In genomic region chr9:136791466-136792276, GRCh38 we compare ENCODE assay signal across 9 cellular contexts. TPM values are rescaled to one million over a fixed set of nuclear protein-coding genes. Genes with fewer than 3 reads are reported as not detected.
DNase-seq lines count a peak whose midpoint lies in the region; ATAC-seq and TF ChIP-seq lines count a peak whose summit lies in the region.
"Had no signal": no experiment of that assay in that cellular context is flagged by ENCODE, and none has a peak within 500 bp of the region (broad histone marks: within the 10 kb centered on the region; RNA-seq: fewer than 3 reads in every experiment).

No MANE protein-coding gene starts in this region.

- H4K20me1 ChIP-seq in OCI-LY1 (ENCODE audit: insufficient read depth, low read length) = no peaks in the 10 kb centered on the region

- no peak overlapping the region for H2AFZ ChIP-seq in OCI-LY1 (ENCODE audit: low read length)

- TF ChIP-seq EP300 in ovary (IDR thresholded peaks at IDR 0.05) (no peak), upper lobe of left lung (IDR thresholded peaks at IDR 0.05) (no peak)

- peak overlapping the region; percentile 81 for H3K27ac Mint-ChIP-seq in activated T-helper 1 cell treated with anti-CD3 and anti-CD28 coated beads, Interleukin-12 subunit alpha, Interleukin-12 subunit beta, Interleukin-2, Interleukin-4 antibody, amounts not matched to agents 30 ng/mL and 10 ng/mL and 1 ng/mL, durations not matched to agents 14 hours and 24 hours and 36 hours

- 2 to 3% (median 2%) methylated on average over 30 to 34 of the region's 34 CpGs for WGBS in ovary, 3 donors
- WGBS in upper lobe of left lung, 2 donors = 0 to 4% methylated on average over 14 to 27 of the region's 34 CpGs

- intact Hi-C loops in activated T-helper 1 cell treated with anti-CD3 and anti-CD28 coated beads, Interleukin-12 subunit alpha, Interleukin-12 subunit beta, Interleukin-2, Interleukin-4 antibody, amounts not matched to agents 30 ng/mL and 10 ng/mL and 1 ng/mL, durations not matched to agents 14 hours and 24 hours and 36 hours (cut with micrococcal nuclease) = loop anchor here (1.0 to 5.0 kb wide), 17 partner anchors 9 to 814 kb away; partner anchors contain the start of genes AJM1, ANAPC2, ARRDC1 and MRPL41
- intact Hi-C loops in ovary (cut with DNase I) = loop anchor here in 1 of 4 donors (10.0 kb wide), 1 partner anchor 53 kb away; the partner anchor contains the start of genes AJM1 and PHPT1

- TF ChIP-seq CTCF in OCI-LY1 (IDR thresholded peaks at IDR 0.05; ENCODE audit: low read length) (peak; percentile 97), fibroblast of pulmonary artery (IDR thresholded peaks at IDR 0.05; ENCODE audit: low read length, missing control alignments) (peak; percentile 87), ovary (IDR thresholded peaks at IDR 0.05) (peak; percentile 34 to 84 (median 75)), upper lobe of left lung (IDR thresholded peaks at IDR 0.05) (peak; percentile 91 to 99 (median 95))

- peaks cover 32% of the 10 kb centered on the region for H3K4me1 Mint-ChIP-seq in activated T-helper 1 cell treated with anti-CD3 and anti-CD28 coated beads, Interleukin-12 subunit alpha, Interleukin-12 subunit beta, Interleukin-2, Interleukin-4 antibody, amounts not matched to agents 30 ng/mL and 10 ng/mL and 1 ng/mL, durations not matched to agents 14 hours and 24 hours and 36 hours (ENCODE audit: low read depth)

- H3K27me3 ChIP-seq in OCI-LY1 (ENCODE audit: insufficient read depth, low read length) (no peaks in the 10 kb centered on the region), ovary (no peaks in the 10 kb centered on the region), upper lobe of left lung (no peaks in the 10 kb centered on the region)

- peak overlapping the region; percentile 81 for H3K4me2 ChIP-seq in OCI-LY1 (ENCODE audit: low read length)

- TF ChIP-seq POLR2A in ovary (IDR thresholded peaks at IDR 0.05) = no peak
- TF ChIP-seq POLR2A in upper lobe of left lung (IDR thresholded peaks at IDR 0.05) = peak in 1 of 4 donors; percentile 32

- H3K4me3 Mint-ChIP-seq in activated T-helper 1 cell treated with anti-CD3 and anti-CD28 coated beads, Interleukin-12 subunit alpha, Interleukin-12 subunit beta, Interleukin-2, Interleukin-4 antibody, amounts not matched to agents 30 ng/mL and 10 ng/mL and 1 ng/mL, durations not matched to agents 14 hours and 24 hours and 36 hours = peak overlapping the region; percentile 84

- no peaks in the 10 kb centered on the region for H3F3A ChIP-seq in OCI-LY1 (ENCODE audit: insufficient read depth, low read length)

- no peaks in the 10 kb centered on the region for H3K9me3 Mint-ChIP-seq in activated T-helper 1 cell treated with anti-CD3 and anti-CD28 coated beads, Interleukin-12 subunit alpha, Interleukin-12 subunit beta, Interleukin-2, Interleukin-4 antibody, amounts not matched to agents 30 ng/mL and 10 ng/mL and 1 ng/mL, durations not matched to agents 14 hours and 24 hours and 36 hours

- H3K9me3 ChIP-seq in ES-I3 (ENCODE audit: control insufficient read depth, insufficient read depth, low read length) = no peaks in the 10 kb centered on the region
- H3K9me3 ChIP-seq in OCI-LY1 (ENCODE audit: low read length) = no peaks in the 10 kb centered on the region
- H3K9me3 ChIP-seq in ovary = no peaks in the 10 kb centered on the region
- H3K9me3 ChIP-seq in upper lobe of left lung = no peaks in the 10 kb centered on the region

- H3K4me1 ChIP-seq in ES-I3 (ENCODE audit: insufficient read depth, low read length) = peaks cover 16% of the 10 kb centered on the region
- H3K4me1 ChIP-seq in OCI-LY1 (ENCODE audit: insufficient read depth, low read length, severe bottlenecking) = peaks cover 36% of the 10 kb centered on the region
- peaks cover 12% of the 10 kb centered on the region for H3K4me1 ChIP-seq in ovary (ENCODE audit: insufficient read depth)
- peaks cover 18 to 32% (median 23%) of the 10 kb centered on the region in 4 donors for H3K4me1 ChIP-seq in upper lobe of left lung

- no peaks in the 10 kb centered on the region for H3K9me2 ChIP-seq in OCI-LY1 (ENCODE audit: low read depth, low read length)

- peaks cover 5% of the 10 kb centered on the region for H3K27me3 Mint-ChIP-seq in activated T-helper 1 cell treated with anti-CD3 and anti-CD28 coated beads, Interleukin-12 subunit alpha, Interleukin-12 subunit beta, Interleukin-2, Interleukin-4 antibody, amounts not matched to agents 30 ng/mL and 10 ng/mL and 1 ng/mL, durations not matched to agents 14 hours and 24 hours and 36 hours (ENCODE audit: insufficient read depth)

- H3K79me2 ChIP-seq in OCI-LY1 (ENCODE audit: insufficient read depth, low read length) = no peaks in the 10 kb centered on the region

- H3K4me3 ChIP-seq in OCI-LY1 (ENCODE audit: low read depth, low read length, poor library complexity, severe bottlenecking) = peak overlapping the region; percentile 81
- H3K4me3 ChIP-seq in fibroblast of pulmonary artery (replicated peaks; ENCODE audit: low read depth, low read length) = peak overlapping the region; percentile 88
- peak overlapping the region; percentile 77 for H3K4me3 ChIP-seq in ovary
- peak overlapping the region; percentile 42 to 79 (median 73) for H3K4me3 ChIP-seq in upper lobe of left lung

- H3K9ac ChIP-seq in ES-I3 (ENCODE audit: low read depth, low read length) (peak overlapping the region; percentile 88), OCI-LY1 (ENCODE audit: low read length) (peak overlapping the region; percentile 77)

- H3K27ac ChIP-seq in OCI-LY1 (ENCODE audit: low read depth, low read length, poor library complexity, severe bottlenecking) (peak overlapping the region; percentile 62), ovary (peak overlapping the region; percentile 78 to 82), upper lobe of left lung (peak overlapping the region; percentile 95 to 99 (median 96))

- DNase-seq in activated T-helper 1 cell treated with anti-CD3 and anti-CD28 coated beads, Interleukin-12 subunit alpha, Interleukin-12 subunit beta, Interleukin-2, Interleukin-4 antibody, amounts not matched to agents 30 ng/mL and 10 ng/mL and 1 ng/mL, durations not matched to agents 14 hours and 24 hours and 36 hours (ENCODE audit: low spot score) = peak; percentile 53
- DNase-seq in fibroblast of pulmonary artery (ENCODE audit: low read depth) (no peak), ovary (peak; percentile 63 to 81 (median 79)), upper lobe of left lung (peak; percentile 81 to 92), NCI-H187 (lab: John Stamatoyannopoulos, UW) (no peak)

- ATAC-seq in HG02973 (IDR thresholded peaks at IDR 0.05; ENCODE audit: unreplicated experiment) (peak; percentile 3), upper lobe of left lung (ENCODE audit: low FRiP score in 2 of 2) (peak; percentile 38 to 68)

- H3K36me3 ChIP-seq in ES-I3 (ENCODE audit: insufficient read depth, low read length) (no peaks in the 10 kb centered on the region), OCI-LY1 (ENCODE audit: insufficient read depth, low read length) (peaks cover 10% of the 10 kb centered on the region), ovary (no peaks in the 10 kb centered on the region), upper lobe of left lung (peaks cover 0 to 14% (median 6%) of the 10 kb centered on the region in 4 donors)

- no peaks in the 10 kb centered on the region for H3K36me3 Mint-ChIP-seq in activated T-helper 1 cell treated with anti-CD3 and anti-CD28 coated beads, Interleukin-12 subunit alpha, Interleukin-12 subunit beta, Interleukin-2, Interleukin-4 antibody, amounts not matched to agents 30 ng/mL and 10 ng/mL and 1 ng/mL, durations not matched to agents 14 hours and 24 hours and 36 hours (ENCODE audit: low read depth)

RNA-seq across cellular contexts. Expression of gene TMEM141, which starts 0.5 kb away (rescaled TPM):
- total RNA-seq in activated T-helper 1 cell treated with anti-CD3 and anti-CD28 coated beads, Interleukin-12 subunit alpha, Interleukin-12 subunit beta, Interleukin-2, Interleukin-4 antibody, amounts not matched to agents 30 ng/mL and 10 ng/mL and 1 ng/mL, durations not matched to agents 14 hours and 24 hours and 36 hours = 37.2 and 39.0 TPM in 2 replicates
- total RNA-seq in ovary (100 to 1,000 TPM in 1 of 7 donors, 10 to 100 TPM in 6; 43.1 to 115 (median 64.8) TPM), upper lobe of left lung (100 to 1,000 TPM in 2 of 6 donors, 10 to 100 TPM in 4; 55.5 to 134 (median 80.5) TPM)
- 10 to 100 TPM; 23.4 to 64.9 TPM for polyA plus RNA-seq in ovary

RNA-seq across cellular contexts. Expression of gene CCDC183, which starts 4.5 kb away (rescaled TPM):
- total RNA-seq in activated T-helper 1 cell treated with anti-CD3 and anti-CD28 coated beads, Interleukin-12 subunit alpha, Interleukin-12 subunit beta, Interleukin-2, Interleukin-4 antibody, amounts not matched to agents 30 ng/mL and 10 ng/mL and 1 ng/mL, durations not matched to agents 14 hours and 24 hours and 36 hours = 0.52 TPM in 1 of 2 replicates, not detected in the other
- total RNA-seq in ovary = 10 to 100 TPM in 1 of 7 donors, 1 to 10 TPM in 6; 1.2 to 11.8 (median 6.6) TPM
- 1 to 10 TPM in 1 of 2 donors, under 1 TPM in 1; 0.47 to 3.1 TPM for polyA plus RNA-seq in ovary
- 100 to 1,000 TPM in 1 of 6 donors, 10 to 100 TPM in 1, 1 to 10 TPM in 4; 1.9 to 130 (median 6.6) TPM for total RNA-seq in upper lobe of left lung

RNA-seq across cellular contexts. Expression of gene RABL6, which starts 16.1 kb away (rescaled TPM):
- 109 and 114 TPM in 2 replicates for total RNA-seq in activated T-helper 1 cell treated with anti-CD3 and anti-CD28 coated beads, Interleukin-12 subunit alpha, Interleukin-12 subunit beta, Interleukin-2, Interleukin-4 antibody, amounts not matched to agents 30 ng/mL and 10 ng/mL and 1 ng/mL, durations not matched to agents 14 hours and 24 hours and 36 hours
- total RNA-seq in ovary (10 to 100 TPM; 25.2 to 65.4 (median 56.2) TPM), upper lobe of left lung (100 to 1,000 TPM in 2 of 6 donors, 10 to 100 TPM in 4; 47.2 to 128 (median 78.9) TPM)
- 10 to 100 TPM; 22.6 to 37.5 TPM for polyA plus RNA-seq in ovary

RNA-seq across cellular contexts. Expression of gene LCN15, which starts 27.4 kb away (rescaled TPM):
- total RNA-seq in activated T-helper 1 cell treated with anti-CD3 and anti-CD28 coated beads, Interleukin-12 subunit alpha, Interleukin-12 subunit beta, Interleukin-2, Interleukin-4 antibody, amounts not matched to agents 30 ng/mL and 10 ng/mL and 1 ng/mL, durations not matched to agents 14 hours and 24 hours and 36 hours = not detected in 2 replicates
- total RNA-seq in ovary (not detected), upper lobe of left lung (under 1 TPM in 1 of 6 donors, not detected in 5; 0.23 TPM)
- not detected for polyA plus RNA-seq in ovary
- total RNA-seq: frontal cortex had no signal

RNA-seq across cellular contexts. Expression of gene LCN8, which starts 33.6 kb away (rescaled TPM):
- not detected in 2 replicates for total RNA-seq in activated T-helper 1 cell treated with anti-CD3 and anti-CD28 coated beads, Interleukin-12 subunit alpha, Interleukin-12 subunit beta, Interleukin-2, Interleukin-4 antibody, amounts not matched to agents 30 ng/mL and 10 ng/mL and 1 ng/mL, durations not matched to agents 14 hours and 24 hours and 36 hours
- total RNA-seq in ovary = 1 to 10 TPM in 1 of 7 donors, under 1 TPM in 1, not detected in 5; 0.23 to 3.0 TPM
- polyA plus RNA-seq in ovary = under 1 TPM in 1 of 2 donors, not detected in 1; 0.36 TPM
- total RNA-seq in upper lobe of left lung = not detected
- total RNA-seq: frontal cortex had no signal

Comparison
In these comparisons a context has a peak if more than half of its experiments do, and no peak if none do; other contexts are left out.
1. DNase-seq: peak in activated T-helper 1 cell treated with anti-CD3 and anti-CD28 coated beads, Interleukin-12 subunit alpha, Interleukin-12 subunit beta, Interleukin-2, Interleukin-4 antibody, amounts not matched to agents 30 ng/mL and 10 ng/mL and 1 ng/mL, durations not matched to agents 14 hours and 24 hours and 36 hours (single experiment), ovary (5 of 5) and upper lobe of left lung (2 of 2); none in fibroblast of pulmonary artery (single experiment) and NCI-H187 (0 of 2).
2. Peak in every context shown above with its lines, with median percentiles within 50 percentile points of each other: H3K27ac ChIP-seq, H3K4me3 ChIP-seq and CTCF ChIP-seq.